8 cellular contexts compared by ENCODE assay signal in the genomic region with DNA sequence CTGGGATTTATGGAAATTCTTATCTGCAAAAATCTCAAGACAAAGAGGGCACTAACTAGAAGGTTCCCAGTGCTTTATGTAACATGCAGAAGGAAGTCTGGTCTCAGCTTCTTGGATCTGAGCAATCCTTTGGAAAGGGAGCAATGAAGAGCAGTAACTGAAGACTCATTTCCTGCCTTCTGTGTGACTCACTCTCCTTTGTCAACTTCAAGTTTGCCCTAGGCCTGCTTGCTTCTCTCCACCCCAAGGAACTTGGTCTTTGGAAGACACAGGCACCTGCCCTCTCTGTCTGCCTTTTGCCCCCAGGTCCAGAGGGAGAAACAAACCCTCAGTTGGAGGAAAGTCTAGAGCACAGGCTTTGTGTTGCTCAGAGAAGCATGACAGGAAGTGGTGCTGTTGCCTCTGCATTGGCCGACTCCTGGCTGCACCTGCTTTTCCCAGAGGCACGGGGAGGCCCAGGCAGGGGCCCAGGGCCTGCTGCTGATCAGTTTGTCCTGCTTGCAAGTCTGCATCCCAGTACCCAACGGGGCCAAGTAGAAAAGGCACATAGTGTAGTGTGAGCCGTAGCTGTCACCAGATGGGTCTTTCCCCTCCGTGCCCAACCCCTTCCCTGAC.
A peak's percentile ranks its signal among the peaks of the same experiment; 100 is the strongest.
DNase-seq lines count a peak whose midpoint lies in the region; ATAC-seq and TF ChIP-seq lines count a peak whose summit lies in the region.

No MANE protein-coding gene starts in this region.

- TF ChIP-seq RAD21 in Ishikawa (IDR thresholded peaks at IDR 0.05; ENCODE audit: low read depth) = no peak

- peaks cover 26% of the 10 kb centered on the region for H3K36me3 Mint-ChIP-seq in CD8-positive, alpha-beta T cell
- peaks cover 51% of the 10 kb centered on the region for H3K36me3 Mint-ChIP-seq in activated CD8-positive, alpha-beta T cell treated with anti-CD3 and anti-CD28 coated beads, Interleukin-2, amount 10 ng/mL, durations not matched to agents 7 days and 5 days (ENCODE audit: low read depth)
- H3K36me3 Mint-ChIP-seq in stimulated activated naive B cell treated with anti-CD40 and anti-IgM and Interleukin-4, amounts not matched to agents 10 μg/mL and 1 μg/mL and 100 μg/mL, for 72 hours = peaks cover 27 to 57% of the 10 kb centered on the region in 2 donors

- TF ChIP-seq EP300 in Ishikawa (IDR thresholded peaks at IDR 0.05; ENCODE audit: borderline replicate concordance) = peak; percentile 49; the same call in 1 of the 2 replicates

- H3K36me3 ChIP-seq in CD8-positive, alpha-beta T cell (ENCODE audit: insufficient read depth, low read length) = no peaks in the 10 kb centered on the region

- no peak for TF ChIP-seq CTCF in CD8-positive, alpha-beta T cell (IDR thresholded peaks at IDR 0.05)

- no peaks in the 10 kb centered on the region for H3K9me3 ChIP-seq in CD8-positive, alpha-beta T cell (ENCODE audit: low read length)

- H3K27ac ChIP-seq in CD8-positive, alpha-beta T cell (ENCODE audit: low read depth, low read length) = no peak overlapping the region

- POLR2A ChIA-PET in CD8-positive, alpha-beta T cell (lab: Charles Lee) = no interaction called here
- POLR2A ChIA-PET in activated CD8-positive, alpha-beta T cell treated with anti-CD3 and anti-CD28 coated beads, Interleukin-2, amount 10 ng/mL, durations not matched to agents 7 days and 5 days (lab: Charles Lee) = interaction anchor here (1.1 to 6.5 kb wide), 4 partner anchors 30 to 137 kb away, joined by 3 to 52 read pairs (median 14); a partner anchor contains a TSS

- no peaks in the 10 kb centered on the region for H3K27me3 Mint-ChIP-seq in CD8-positive, alpha-beta T cell (ENCODE audit: low read depth)
- no peaks in the 10 kb centered on the region for H3K27me3 Mint-ChIP-seq in activated CD8-positive, alpha-beta T cell treated with anti-CD3 and anti-CD28 coated beads, Interleukin-2, amount 10 ng/mL, durations not matched to agents 7 days and 5 days (ENCODE audit: low read depth)
- H3K27me3 Mint-ChIP-seq in stimulated activated naive B cell treated with anti-CD40 and anti-IgM and Interleukin-4, amounts not matched to agents 10 μg/mL and 1 μg/mL and 100 μg/mL, for 72 hours = no peaks in the 10 kb centered on the region

- no peak overlapping the region for H3K4me3 ChIP-seq in CD8-positive, alpha-beta T cell (ENCODE audit: low read depth, low read length)

- intact Hi-C loops in CD8-positive, alpha-beta T cell (cut with DNase I, micrococcal nuclease) = no loop called here

- peaks cover 63% of the 10 kb centered on the region for H3K4me1 ChIP-seq in CD8-positive, alpha-beta T cell (ENCODE audit: insufficient read depth, low read length)

- CTCF ChIA-PET in CD8-positive, alpha-beta T cell (lab: Charles Lee) = interaction anchor here (0.8 kb wide), 1 partner anchor 140 kb away, joined by 4 read pairs; no protein-coding TSS in a partner anchor
- CTCF ChIA-PET in activated CD8-positive, alpha-beta T cell treated with anti-CD3 and anti-CD28 coated beads, Interleukin-2, amount 10 ng/mL, durations not matched to agents 7 days and 5 days (lab: Charles Lee) = interaction anchor here (0.8 to 1.6 kb wide), 4 partner anchors 10 to 121 kb away, joined by 3 to 8 read pairs (median 4); no protein-coding TSS in a partner anchor

- peak; percentile 27 for ATAC-seq in CD8-positive, alpha-beta T cell
- ATAC-seq in activated CD8-positive, alpha-beta T cell treated with anti-CD3 and anti-CD28 coated beads, Interleukin-2, amount 10 ng/mL, durations not matched to agents 7 days and 5 days = peak; percentile 43
- ATAC-seq in stimulated activated naive B cell treated with anti-CD40 and anti-IgM and Interleukin-4, amounts not matched to agents 10 μg/mL and 1 μg/mL and 100 μg/mL, for 72 hours (replicated peaks) = peak in 1 of 2 donors; percentile 37
- ATAC-seq in HG03025 (IDR thresholded peaks at IDR 0.05; ENCODE audit: low FRiP score, unreplicated experiment) (no peak), GM21576 (IDR thresholded peaks at IDR 0.05; ENCODE audit: unreplicated experiment) (no peak)

- no peaks in the 10 kb centered on the region for H3K9me3 Mint-ChIP-seq in CD8-positive, alpha-beta T cell
- no peaks in the 10 kb centered on the region for H3K9me3 Mint-ChIP-seq in activated CD8-positive, alpha-beta T cell treated with anti-CD3 and anti-CD28 coated beads, Interleukin-2, amount 10 ng/mL, durations not matched to agents 7 days and 5 days (ENCODE audit: insufficient read depth)
- H3K9me3 Mint-ChIP-seq in stimulated activated naive B cell treated with anti-CD40 and anti-IgM and Interleukin-4, amounts not matched to agents 10 μg/mL and 1 μg/mL and 100 μg/mL, for 72 hours = no peaks in the 10 kb centered on the region

- no peaks in the 10 kb centered on the region for H3K27me3 ChIP-seq in CD8-positive, alpha-beta T cell (ENCODE audit: insufficient read depth, low read length)

- H3K4me3 Mint-ChIP-seq in CD8-positive, alpha-beta T cell = no peak overlapping the region
- no peak overlapping the region for H3K4me3 Mint-ChIP-seq in activated CD8-positive, alpha-beta T cell treated with anti-CD3 and anti-CD28 coated beads, Interleukin-2, amount 10 ng/mL, durations not matched to agents 7 days and 5 days
- H3K4me3 Mint-ChIP-seq in stimulated activated naive B cell treated with anti-CD40 and anti-IgM and Interleukin-4, amounts not matched to agents 10 μg/mL and 1 μg/mL and 100 μg/mL, for 72 hours = no peak overlapping the region

- DNase-seq in CD8-positive, alpha-beta T cell = peak in 3 of 7 experiments; percentile 25 to 59 (median 26)
- DNase-seq in activated CD8-positive, alpha-beta T cell treated with anti-CD3 and anti-CD28 coated beads, Interleukin-2, amount 10 ng/mL, durations not matched to agents 7 days and 5 days = peak; percentile 49
- DNase-seq in glomerular visceral epithelial cell (ENCODE audit: extremely low spot score) = peak; percentile 83
- DNase-seq in stimulated activated naive B cell treated with anti-CD40 and anti-IgM and Interleukin-4, amounts not matched to agents 10 μg/mL and 1 μg/mL and 100 μg/mL, for 72 hours = no peak
- DNase-seq in anterior cingulate cortex (lab: John Stamatoyannopoulos, UW) = no peak

- H3K27ac Mint-ChIP-seq in CD8-positive, alpha-beta T cell = peak overlapping the region; percentile 89
- peak overlapping the region; percentile 88 for H3K27ac Mint-ChIP-seq in activated CD8-positive, alpha-beta T cell treated with anti-CD3 and anti-CD28 coated beads, Interleukin-2, amount 10 ng/mL, durations not matched to agents 7 days and 5 days
- H3K27ac Mint-ChIP-seq in stimulated activated naive B cell treated with anti-CD40 and anti-IgM and Interleukin-4, amounts not matched to agents 10 μg/mL and 1 μg/mL and 100 μg/mL, for 72 hours = peak overlapping the region; percentile 91

- H3K4me1 Mint-ChIP-seq in CD8-positive, alpha-beta T cell (ENCODE audit: low read depth) = peaks cover 65% of the 10 kb centered on the region
- peaks cover 68% of the 10 kb centered on the region for H3K4me1 Mint-ChIP-seq in activated CD8-positive, alpha-beta T cell treated with anti-CD3 and anti-CD28 coated beads, Interleukin-2, amount 10 ng/mL, durations not matched to agents 7 days and 5 days (ENCODE audit: low read depth)
- peaks cover 45 to 65% of the 10 kb centered on the region in 2 donors for H3K4me1 Mint-ChIP-seq in stimulated activated naive B cell treated with anti-CD40 and anti-IgM and Interleukin-4, amounts not matched to agents 10 μg/mL and 1 μg/mL and 100 μg/mL, for 72 hours

TF ChIP-seq in Ishikawa, 13 proteins besides CTCF, POLR2A, EP300 and RAD21:
- TF ChIP-seq, protein P1, sequence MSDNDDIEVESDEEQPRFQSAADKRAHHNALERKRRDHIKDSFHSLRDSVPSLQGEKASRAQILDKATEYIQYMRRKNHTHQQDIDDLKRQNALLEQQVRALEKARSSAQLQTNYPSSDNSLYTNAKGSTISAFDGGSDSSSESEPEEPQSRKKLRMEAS (IDR thresholded peaks at IDR 0.05) = peak; percentile 44; the same call in 1 of the 2 replicates
- TF ChIP-seq CEBPB (IDR thresholded peaks at IDR 0.05) = no peak
- TF ChIP-seq NFIC (IDR thresholded peaks at IDR 0.05) = 0 out of 2 replicates have a peak, but pooled peaks have one; percentile 7
- TF ChIP-seq YY1 (IDR thresholded peaks at IDR 0.05; ENCODE audit: low read depth) = no peak
- TF ChIP-seq TEAD4 (IDR thresholded peaks at IDR 0.05) = peak; percentile 33; the same call in 1 of the 2 replicates
TF ChIP-seq in Ishikawa: peak in this region for 3.

Comparison
In these comparisons a context has a peak if more than half of its experiments do, and no peak if none do; other contexts are left out.
1. ATAC-seq: peak in CD8-positive, alpha-beta T cell (single experiment) and activated CD8-positive, alpha-beta T cell treated with anti-CD3 and anti-CD28 coated beads, Interleukin-2, amount 10 ng/mL, durations not matched to agents 7 days and 5 days (single experiment); none in HG03025 (single experiment) and GM21576 (single experiment).
2. DNase-seq: peak in activated CD8-positive, alpha-beta T cell treated with anti-CD3 and anti-CD28 coated beads, Interleukin-2, amount 10 ng/mL, durations not matched to agents 7 days and 5 days (single experiment) and glomerular visceral epithelial cell (single experiment); none in stimulated activated naive B cell treated with anti-CD40 and anti-IgM and Interleukin-4, amounts not matched to agents 10 μg/mL and 1 μg/mL and 100 μg/mL, for 72 hours (single experiment) and anterior cingulate cortex (0 of 58).
3. Peak in every context shown above with its lines, with median percentiles within 50 percentile points of each other: H3K27ac Mint-ChIP-seq.